In the genomic region with DNA sequence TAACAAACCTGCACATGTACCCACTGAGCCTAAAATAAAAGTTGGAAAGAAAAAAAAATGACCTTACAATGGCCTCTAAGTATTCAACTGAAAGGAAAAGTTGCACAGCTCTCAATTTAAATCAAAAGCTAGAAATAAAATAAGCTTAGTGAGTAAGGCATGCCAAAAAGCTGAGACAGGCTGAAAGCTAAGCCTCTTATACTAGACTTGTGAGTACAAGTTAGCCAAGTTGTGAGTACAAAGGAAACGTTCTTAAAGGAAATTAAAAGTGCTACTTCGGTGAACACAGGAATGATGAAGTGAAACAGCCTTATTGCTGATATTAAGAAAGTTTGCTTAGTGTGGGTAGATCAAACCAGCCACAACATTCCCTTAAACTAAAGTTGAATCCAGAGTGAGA, we compare ENCODE assay signal across 15 cellular contexts.
"Had no signal": no experiment of that assay in that cellular context is flagged by ENCODE, and none has a peak within 500 bp of the region (broad histone marks: within the 10 kb centered on the region; RNA-seq: fewer than 3 reads in every experiment).

No MANE protein-coding gene starts in this region.

- ATAC-seq: left colon; natural killer cell; psoas muscle; stimulated activated naive CD8-positive, alpha-beta T cell treated with anti-CD3 and anti-CD28 coated beads, Interleukin-15, Interleukin-2, amounts not matched to agents 100 U/mL and 50 U/mL, for 24 hours had no signal

- H3K27ac Mint-ChIP-seq: activated naive CD8-positive, alpha-beta T cell treated with anti-CD3 and anti-CD28 coated beads, Interleukin-2, amount 10 ng/mL, durations not matched to agents 7 days and 5 days; natural killer cell had no signal

- H3K4me1 Mint-ChIP-seq: activated naive CD8-positive, alpha-beta T cell treated with anti-CD3 and anti-CD28 coated beads, Interleukin-2, amount 10 ng/mL, durations not matched to agents 7 days and 5 days; natural killer cell had no signal

- H3K27me3 Mint-ChIP-seq: activated naive CD8-positive, alpha-beta T cell treated with anti-CD3 and anti-CD28 coated beads, Interleukin-2, amount 10 ng/mL, durations not matched to agents 7 days and 5 days had no signal

- H3K4me3 ChIP-seq: colonic mucosa, lung, psoas muscle, sigmoid colon had no signal

- H3K4me3 Mint-ChIP-seq: activated naive CD8-positive, alpha-beta T cell treated with anti-CD3 and anti-CD28 coated beads, Interleukin-2, amount 10 ng/mL, durations not matched to agents 7 days and 5 days; natural killer cell had no signal

- H3K36me3 Mint-ChIP-seq: activated naive CD8-positive, alpha-beta T cell treated with anti-CD3 and anti-CD28 coated beads, Interleukin-2, amount 10 ng/mL, durations not matched to agents 7 days and 5 days; natural killer cell had no signal

- DNase-seq: activated gamma-delta T cell treated with Interleukin-2 at 50 U/mL for 16 hours; activated naive CD8-positive, alpha-beta T cell treated with anti-CD3 and anti-CD28 coated beads, Interleukin-2, amount 10 ng/mL, durations not matched to agents 7 days and 5 days; activated T-cell treated with anti-CD3 and anti-CD28 coated beads, Interleukin-2, amount 50 U/mL, for 1 hour; aorta; caudate nucleus; colonic mucosa; hippocampal formation; left colon; natural killer cell; psoas muscle; sigmoid colon; stimulated activated CD4-positive, alpha-beta T cell treated with anti-CD3 and anti-CD28 coated beads, Interleukin-4, amount 100 ng/mL, for 1 hour; stimulated activated CD8-positive, alpha-beta memory T cell treated with anti-CD3 and anti-CD28 coated beads, Interleukin-4, amount 100 ng/mL, for 48 hours; stimulated activated naive CD8-positive, alpha-beta T cell treated with anti-CD3 and anti-CD28 coated beads, Interleukin-15, Interleukin-2, amounts not matched to agents 100 U/mL and 50 U/mL, for 24 hours had no signal
